ENCODE assay signal across 8 cellular contexts in the genomic region with DNA sequence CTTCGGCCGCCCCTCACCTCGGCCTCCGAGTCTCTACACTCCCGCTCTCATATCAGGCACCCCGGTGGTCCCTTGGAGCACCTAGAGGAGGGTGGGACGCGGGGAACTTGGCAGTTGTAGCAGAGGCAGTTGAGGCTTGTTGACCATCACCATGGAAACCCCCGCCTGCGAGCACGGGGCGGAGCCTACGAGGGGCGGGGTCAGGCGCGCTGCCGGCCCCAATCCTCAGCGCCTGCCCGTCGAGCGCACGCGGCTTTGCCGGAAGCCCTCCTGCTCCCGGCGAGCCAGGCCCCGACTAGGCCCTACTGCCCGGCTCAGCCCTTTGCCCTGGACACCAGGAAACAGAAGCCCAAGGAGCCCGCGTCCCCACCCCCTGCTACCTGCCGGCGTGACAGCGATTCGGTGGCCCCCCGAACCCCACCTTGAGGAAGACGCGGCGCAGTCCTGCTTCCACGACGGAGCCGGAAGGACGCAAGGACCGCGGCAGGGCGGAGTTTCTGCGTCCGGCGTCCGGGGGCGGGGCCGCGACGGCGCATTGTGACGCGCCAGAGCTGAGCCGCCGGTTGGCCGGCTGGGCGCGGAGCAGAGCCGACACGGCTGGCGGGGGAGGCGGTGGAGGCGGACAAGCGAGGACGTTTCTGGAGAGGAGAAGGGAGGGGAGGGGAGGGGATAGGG. TPM values are rescaled to one million over a fixed set of nuclear protein-coding genes. Genes with fewer than 3 reads are reported as not detected.
DNase-seq lines count a peak whose midpoint lies in the region; ATAC-seq, FAIRE-seq and TF ChIP-seq lines count a peak whose summit lies in the region.

A gene with protein sequence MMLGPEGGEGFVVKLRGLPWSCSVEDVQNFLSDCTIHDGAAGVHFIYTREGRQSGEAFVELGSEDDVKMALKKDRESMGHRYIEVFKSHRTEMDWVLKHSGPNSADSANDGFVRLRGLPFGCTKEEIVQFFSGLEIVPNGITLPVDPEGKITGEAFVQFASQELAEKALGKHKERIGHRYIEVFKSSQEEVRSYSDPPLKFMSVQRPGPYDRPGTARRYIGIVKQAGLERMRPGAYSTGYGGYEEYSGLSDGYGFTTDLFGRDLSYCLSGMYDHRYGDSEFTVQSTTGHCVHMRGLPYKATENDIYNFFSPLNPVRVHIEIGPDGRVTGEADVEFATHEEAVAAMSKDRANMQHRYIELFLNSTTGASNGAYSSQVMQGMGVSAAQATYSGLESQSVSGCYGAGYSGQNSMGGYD (minus strand): TSS at position 477 of the 675 bp plus-strand sequence. CDS start 21,302 bp downstream, outside the sequence.

- H3K4me1 ChIP-seq in BE2C: no peaks in the 10 kb centered on the region

- no peak for TF ChIP-seq CTCF in BE2C (IDR thresholded peaks at IDR 0.05; ENCODE audit: low read depth, low read length)

- H3K36me3 ChIP-seq in BE2C: peaks cover 9% of the 10 kb centered on the region

- FAIRE-seq in GM19239 (lab: Jason Lieb, UNC): peak; percentile 95

- DNase-seq in BE2C: peak; percentile 93
- peak; percentile 73 for DNase-seq in GM19239 (ENCODE audit: insufficient read length, low spot score)
- peak; percentile 75 for DNase-seq in NCI-H510A treated with DMSO at 0.1 percent for 48 hours (lab: John Stamatoyannopoulos, UW)
- peak; percentile 95 for DNase-seq in activated CD4-positive, alpha-beta T cell treated with anti-CD3 and anti-CD28 coated beads for 48 hours
- peak; percentile 78 to 94 (median 91) for DNase-seq in stimulated activated CD4-positive, alpha-beta T cell treated with anti-CD3 and anti-CD28 coated beads, Interleukin-1b, Interleukin-23, amount 100 ng/mL, for 24 hours (ENCODE audit: low read depth in 4 of 4, low spot score in 1 of 4)

- H3K9me3 ChIP-seq in BE2C: no peaks in the 10 kb centered on the region

- peak; percentile 68 for ATAC-seq in HG03442 (IDR thresholded peaks at IDR 0.05; ENCODE audit: unreplicated experiment)

- peak within 1 kb of the TSS; percentile 65 for H3K4me3 ChIP-seq in BE2C (ENCODE audit: low read depth, low read length)

- peak within 1 kb of the TSS; percentile 99 for H3K27ac ChIP-seq in cingulate gyrus (ENCODE audit: low read depth, low read length)
- peak within 1 kb of the TSS; percentile 97 for H3K27ac ChIP-seq in layer of hippocampus (ENCODE audit: low read depth, low read length)

- H3K27me3 ChIP-seq in BE2C: no peaks in the 10 kb centered on the region
- H3K27me3 ChIP-seq in layer of hippocampus (ENCODE audit: control insufficient read depth, insufficient read depth, low read length): no peaks in the 10 kb centered on the region

RNA-seq across cellular contexts. Expression of the gene that starts here (rescaled TPM):
- 240 TPM for polyA plus RNA-seq in BE2C (2012; ENCODE audit: insufficient read depth, insufficient read length, low read depth)

Comparison
In these comparisons a context has a peak if more than half of its experiments do, and no peak if none do; other contexts are left out.
1. Peak in every context shown above with its lines: DNase-seq, ATAC-seq, H3K4me3 ChIP-seq and H3K27ac ChIP-seq.